15 cellular contexts compared by ENCODE assay signal in genomic region chr17:18008496-18009268, GRCh38. TPM values are rescaled to one million over a fixed set of nuclear protein-coding genes. Genes with fewer than 3 reads are reported as not detected.
A peak's percentile ranks its signal among the peaks of the same experiment; 100 is the strongest.
DNase-seq lines count a peak whose midpoint lies in the region; ATAC-seq and TF ChIP-seq lines count a peak whose summit lies in the region.
"Had no signal": no experiment of that assay in that cellular context is flagged by ENCODE, and none has a peak within 500 bp of the region (broad histone marks: within the 10 kb centered on the region; RNA-seq: fewer than 3 reads in every experiment).

No MANE protein-coding gene starts in this region.

- intact Hi-C loops in right cardiac atrium (cut with DNase I) (no loop called here), Right ventricle myocardium superior (cut with DNase I) (no loop called here)

- H3K9me3 ChIP-seq in right cardiac atrium (ENCODE audit: control insufficient read depth, low read length) (no peaks in the 10 kb centered on the region), SK-N-SH (no peaks in the 10 kb centered on the region), HAP-1 (no peaks in the 10 kb centered on the region)
- H3K9me3 ChIP-seq: Peyer's patch, transverse colon had no signal

- 0 out of 4 replicates have a peak, but pooled peaks of 1 of the 2 experiments have one; percentile 30 for TF ChIP-seq EP300 in SK-N-SH (IDR thresholded peaks at IDR 0.05; ENCODE audit: borderline replicate concordance in 1 of 2, low read depth in 1 of 2, low read length in 1 of 2)

- H3K4me3 ChIP-seq in right cardiac atrium (ENCODE audit: low read length) (no peak overlapping the region), SK-N-SH (ENCODE audit: low read depth in 2 of 2, low read length in 1 of 2) (no peak overlapping the region), foreskin fibroblast (ENCODE audit: low read depth in 1 of 2, low read length in 2 of 2) (no peak overlapping the region), HAP-1 (no peak overlapping the region)
- H3K4me3 ChIP-seq: Peyer's patch, transverse colon had no signal

- no peaks in the 10 kb centered on the region for H3K4me1 ChIP-seq in right cardiac atrium (ENCODE audit: control insufficient read depth, insufficient read depth, low read length)
- H3K4me1 ChIP-seq in SK-N-SH (ENCODE audit: control insufficient read depth in 1 of 2, insufficient read depth in 2 of 2, low read depth in 1 of 2, low read length in 1 of 2), result peaks cover 11 to 34% of the 10 kb centered on the region in 2 experiments; a peak in 3 of 4 replicates
- H3K4me1 ChIP-seq in HAP-1, result no peaks in the 10 kb centered on the region
- H3K4me1 ChIP-seq: Peyer's patch had no signal

- peak in 1 of 3 donors; percentile 9 for DNase-seq in right cardiac atrium
- DNase-seq in Right ventricle myocardium superior, result no peak
- DNase-seq in SK-N-SH, result peak; percentile 69
- DNase-seq in foreskin fibroblast, result peak; percentile 77 to 80
- no peak for DNase-seq in C1 segment of cervical spinal cord (lab: John Stamatoyannopoulos, UW)
- no peak for DNase-seq in HAP-1 (ENCODE audit: low spot score in 2 of 2)
- no peak for DNase-seq in NCI-H1930 (lab: John Stamatoyannopoulos, UW)
- no peak for DNase-seq in HUDEP-2 (lab: John Stamatoyannopoulos, UW; ENCODE audit: unreplicated experiment in 76 of 76)
- DNase-seq: activated CD4-positive, alpha-beta T cell treated with anti-CD3 and anti-CD28 coated beads, Interleukin-2, amount 50 U/mL, for 48 hours; AML-193; caudate nucleus; DMS 273 treated with DMSO at 0.1 percent for 48 hours; NCI-H446; Peyer's patch; transverse colon had no signal

- no peaks in the 10 kb centered on the region for H3K9me2 ChIP-seq in SK-N-SH

- H4K20me1 ChIP-seq in SK-N-SH (ENCODE audit: insufficient read depth), result no peaks in the 10 kb centered on the region

- in situ Hi-C loops in HAP-1 (cut with MboI; ENCODE audit: low sequenced_read_pairs), result no loop called here

- H3K4me2 ChIP-seq in SK-N-SH, result peak overlapping the region; percentile 1; the same call in 1 of the 2 replicates

- CTCF ChIA-PET in SK-N-SH (lab: Yijun Ruan, JAX), result interaction anchor here (0.6 to 3.1 kb wide), 4 partner anchors 14 to 148 kb away, joined by 3 to 18 read pairs (median 6); no protein-coding TSS in a partner anchor

- POLR2A ChIA-PET in SK-N-SH (lab: Yijun Ruan, JAX), result interaction anchor here (2.6 kb wide), 1 partner anchor 17 kb away, joined by 8 read pairs; no protein-coding TSS in a partner anchor

- TF ChIP-seq CTCF in SK-N-SH (IDR thresholded peaks at IDR 0.05) (no peak), foreskin fibroblast (IDR thresholded peaks at IDR 0.05; ENCODE audit: low read depth, low read length) (no peak)

- ATAC-seq in right cardiac atrium, result peak in 1 of 2 donors; percentile 18
- no peak for ATAC-seq in Right ventricle myocardium superior (ENCODE audit: poor library complexity)

- H3K36me3 ChIP-seq in SK-N-SH (replicated peaks in 1 of 2; ENCODE audit: control insufficient read depth in 1 of 2, insufficient read depth in 2 of 2, low read length in 1 of 2), result no peaks in the 10 kb centered on the region
- H3K36me3 ChIP-seq in HAP-1 (replicated peaks), result no peaks in the 10 kb centered on the region; the same call in 1 of the 2 replicates
- H3K36me3 ChIP-seq: Peyer's patch, transverse colon had no signal

- H3K27me3 ChIP-seq in right cardiac atrium (ENCODE audit: control insufficient read depth, insufficient read depth), result no peaks in the 10 kb centered on the region
- H3K27me3 ChIP-seq in SK-N-SH (ENCODE audit: insufficient read depth), result no peaks in the 10 kb centered on the region
- H3K27me3 ChIP-seq in HAP-1 (ENCODE audit: low read depth), result no peaks in the 10 kb centered on the region
- H3K27me3 ChIP-seq: Peyer's patch, transverse colon had no signal

- no peak overlapping the region for H3K9ac ChIP-seq in SK-N-SH

- TF ChIP-seq RAD21 in SK-N-SH (IDR thresholded peaks at IDR 0.05; ENCODE audit: low read length), result no peak

- H3K79me2 ChIP-seq in SK-N-SH (ENCODE audit: insufficient read depth), result no peaks in the 10 kb centered on the region

- peak overlapping the region; percentile 0 for H3K27ac ChIP-seq in right cardiac atrium (ENCODE audit: low read length)
- H3K27ac ChIP-seq in SK-N-SH (ENCODE audit: low read depth in 2 of 2, low read length in 1 of 2), result peak overlapping the region; percentile 40 to 90
- H3K27ac ChIP-seq: Peyer's patch, transverse colon had no signal

- peaks cover 5% of the 10 kb centered on the region for H3F3A ChIP-seq in SK-N-SH (replicated peaks; ENCODE audit: insufficient read depth)

- no peak overlapping the region for H2AFZ ChIP-seq in SK-N-SH (ENCODE audit: low read depth)

- 71% methylated on average over 5 of the region's 5 CpGs for WGBS in right cardiac atrium
- 50% methylated on average over 3 of the region's 5 CpGs for WGBS in SK-N-SH (ENCODE audit: low lambda C conversion rate)

TF ChIP-seq in SK-N-SH, 30 proteins besides CTCF, POLR2A, EP300 and RAD21:
- no peak for TF ChIP-seq ELF1 (IDR thresholded peaks at IDR 0.05)
- peak; percentile 59 for TF ChIP-seq GATA2 (CRISPR knock-in tag; IDR thresholded peaks at IDR 0.05)
- peak; percentile 71 for TF ChIP-seq TCF12 (IDR thresholded peaks at IDR 0.05)
- TF ChIP-seq USF1 (IDR thresholded peaks at IDR 0.05; ENCODE audit: borderline replicate concordance, low read depth), result no peak
- peak; percentile 39 for TF ChIP-seq CHD2 (IDR thresholded peaks at IDR 0.05; ENCODE audit: low read length, partially characterized antibody)
- TF ChIP-seq SIN3A (IDR thresholded peaks at IDR 0.05; ENCODE audit: borderline replicate concordance, low read depth, low read length), result no peak
- 0 out of 2 replicates have a peak, but pooled peaks have one; percentile 14 for TF ChIP-seq MXI1 (IDR thresholded peaks at IDR 0.05; ENCODE audit: low read depth, low read length)
- TF ChIP-seq NFIC (IDR thresholded peaks at IDR 0.05; ENCODE audit: borderline replicate concordance), result no peak; the same call in none of the 2 replicates
- no peak for TF ChIP-seq MAX (IDR thresholded peaks at IDR 0.05; ENCODE audit: low read depth)
- TF ChIP-seq TEAD4 (IDR thresholded peaks at IDR 0.05; ENCODE audit: borderline replicate concordance, insufficient read depth), result no peak; the same call in 1 of the 2 replicates
- 0 out of 2 replicates have a peak, but pooled peaks have one; percentile 35 for TF ChIP-seq RCOR1 (IDR thresholded peaks at IDR 0.05; ENCODE audit: low read length)
- TF ChIP-seq FOSL2 (IDR thresholded peaks at IDR 0.05; ENCODE audit: borderline replicate concordance, low read depth), result peak; percentile 13; the same call in 1 of the 2 replicates
- no peak for TF ChIP-seq NRF1 (IDR thresholded peaks at IDR 0.05; ENCODE audit: low read depth, low read length)
- no peak for TF ChIP-seq POLR2AphosphoS5 (IDR thresholded peaks at IDR 0.05; ENCODE audit: low read depth, low read length)

RNA-seq across cellular contexts. Expression of gene ATPAF2, which starts 30.3 kb away (rescaled TPM):
- total RNA-seq in right cardiac atrium (10 to 100 TPM; 22.0 to 31.6 (median 29.3) TPM), Right ventricle myocardium superior (34.1 TPM)
- polyA plus RNA-seq in right cardiac atrium (33.6 TPM), SK-N-SH (2012; rRNA removed) (17.0 and 20.8 TPM in 2 replicates)
- polyA plus RNA-seq in SK-N-SH (2012; cell fraction: cytosol; rRNA removed), result 10.6 and 14.5 TPM in 2 replicates
- 39.9 and 71.2 TPM in 2 replicates for polyA plus RNA-seq in SK-N-SH (2012; cell fraction: nucleus; rRNA removed)

RNA-seq across cellular contexts. Expression of gene GID4, which starts 30.5 kb away (rescaled TPM):
- total RNA-seq in right cardiac atrium (10 to 100 TPM; 13.8 to 20.7 (median 15.5) TPM), Right ventricle myocardium superior (18.9 TPM)
- polyA plus RNA-seq in right cardiac atrium (8.1 TPM), SK-N-SH (2012; rRNA removed) (4.3 and 4.4 TPM in 2 replicates)
- polyA plus RNA-seq in SK-N-SH (2012; cell fraction: cytosol; rRNA removed), result 5.3 and 5.8 TPM in 2 replicates
- 3.6 and 4.5 TPM in 2 replicates for polyA plus RNA-seq in SK-N-SH (2012; cell fraction: nucleus; rRNA removed)

RNA-seq across cellular contexts. Expression of gene DRC3, which starts 36.0 kb away (rescaled TPM):
- total RNA-seq in right cardiac atrium, result 1 to 10 TPM; 1.4 to 3.2 (median 2.3) TPM
- 1.5 TPM for polyA plus RNA-seq in right cardiac atrium
- 1.4 TPM for total RNA-seq in Right ventricle myocardium superior
- 3.6 and 5.5 TPM in 2 replicates for polyA plus RNA-seq in SK-N-SH (2012; rRNA removed)
- polyA plus RNA-seq in SK-N-SH (2012; cell fraction: cytosol; rRNA removed), result 1.9 and 2.3 TPM in 2 replicates
- polyA plus RNA-seq in SK-N-SH (2012; cell fraction: nucleus; rRNA removed), result 19.0 and 26.4 TPM in 2 replicates

RNA-seq across cellular contexts. Expression of gene TOM1L2, which starts 36.5 kb away (rescaled TPM):
- total RNA-seq in right cardiac atrium (100 to 1,000 TPM; 196 to 248 (median 227) TPM), Right ventricle myocardium superior (253 TPM)
- polyA plus RNA-seq in right cardiac atrium (176 TPM), SK-N-SH (2012; rRNA removed) (85.4 and 91.7 TPM in 2 replicates)
- polyA plus RNA-seq in SK-N-SH (2012; cell fraction: cytosol; rRNA removed), result 44.8 and 62.7 TPM in 2 replicates
- 250 and 259 TPM in 2 replicates for polyA plus RNA-seq in SK-N-SH (2012; cell fraction: nucleus; rRNA removed)

Comparison
In these comparisons a context has a peak if more than half of its experiments do, and no peak if none do; other contexts are left out.
1. DNase-seq: peak in SK-N-SH (single experiment) and foreskin fibroblast (2 of 2); none in Right ventricle myocardium superior (single experiment), C1 segment of cervical spinal cord (0 of 14), HAP-1 (0 of 2), NCI-H1930 (0 of 2) and HUDEP-2 (0 of 76).